37 cellular contexts compared by ENCODE assay signal in the genomic region with DNA sequence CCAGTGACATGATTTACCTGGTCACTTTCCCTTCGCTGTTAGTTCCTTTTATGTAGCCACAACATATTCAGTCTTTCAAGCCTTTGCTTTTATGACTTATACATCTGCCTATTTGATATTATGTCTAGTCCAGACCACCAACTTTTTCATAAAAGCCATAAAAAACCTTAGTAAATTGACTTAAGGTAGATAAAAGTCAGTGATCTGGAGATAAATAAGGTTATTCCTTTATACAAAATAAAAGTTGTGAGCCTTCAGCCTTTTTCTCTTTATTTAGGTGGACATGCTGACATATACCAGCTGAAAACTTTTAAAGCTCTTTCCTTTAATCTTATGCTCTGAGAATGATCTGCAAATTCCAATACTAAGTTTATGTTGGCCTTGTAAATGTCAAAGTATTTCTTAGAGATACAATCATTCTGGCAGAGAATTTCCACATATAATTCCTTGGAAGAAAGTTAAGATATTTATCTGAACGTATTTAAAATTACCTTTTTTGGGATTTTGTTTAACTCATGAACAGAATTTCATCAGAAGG.
"Had no signal": no experiment of that assay in that cellular context is flagged by ENCODE, and none has a peak within 500 bp of the region (broad histone marks: within the 10 kb centered on the region; RNA-seq: fewer than 3 reads in every experiment).

No MANE protein-coding gene starts in this region.

- H3K27me3 ChIP-seq: adrenal gland, ascending aorta, body of pancreas, brain microvascular endothelial cell, breast epithelium, cardiac muscle cell had no signal

- H3K27me3 Mint-ChIP-seq: activated naive CD4-positive, alpha-beta T cell treated with anti-CD3 and anti-CD28 coated beads, Interleukin-2, amount 10 ng/mL, durations not matched to agents 7 days and 5 days; activated naive CD4-positive, alpha-beta T cell treated with anti-CD3 and anti-CD28 coated beads, Interleukin-2, amount 50 U/mL, for 24 hours; activated naive CD8-positive, alpha-beta T cell; activated naive CD8-positive, alpha-beta T cell treated with anti-CD3 and anti-CD28 coated beads for 36 hours; activated naive CD8-positive, alpha-beta T cell treated with anti-CD3 and anti-CD28 coated beads, Interleukin-2, amount 10 ng/mL, durations not matched to agents 7 days and 5 days; activated naive CD8-positive, alpha-beta T cell treated with anti-CD3 and anti-CD28 coated beads, Interleukin-2, amount 50 U/mL, for 24 hours; activated T-cell treated with anti-CD3 and anti-CD28 coated beads, Interleukin-2, amount 50 U/mL, for 24 hours; activated T-helper 17 cell treated with anti-CD3 and anti-CD28 coated beads, Interleukin-2, amount 50 U/mL, for 72 hours; central memory CD8-positive, alpha-beta T cell had no signal

- DNase-seq: activated effector memory CD4-positive, alpha-beta T cell treated with anti-CD3 and anti-CD28 coated beads, Interleukin-2, amount 50 U/mL, for 16 hours; activated effector memory CD4-positive, alpha-beta T cell treated with Interleukin-2 at 50 U/mL for 16 hours; activated gamma-delta T cell; activated gamma-delta T cell treated with Interleukin-2 at 50 U/mL for 16 hours; activated naive CD4-positive, alpha-beta T cell; activated naive CD4-positive, alpha-beta T cell treated with anti-CD3 and anti-CD28 coated beads for 36 hours; activated naive CD4-positive, alpha-beta T cell treated with anti-CD3 and anti-CD28 coated beads, Interleukin-2, amount 10 ng/mL, durations not matched to agents 7 days and 5 days; activated naive CD4-positive, alpha-beta T cell treated with anti-CD3 and anti-CD28 coated beads, Interleukin-2, amount 50 U/mL, for 16 hours; activated naive CD4-positive, alpha-beta T cell treated with Interleukin-2 at 50 U/mL for 16 hours; activated naive CD8-positive, alpha-beta T cell treated with anti-CD3 and anti-CD28 coated beads for 36 hours; activated naive CD8-positive, alpha-beta T cell treated with anti-CD3 and anti-CD28 coated beads, Interleukin-2, amount 10 ng/mL, durations not matched to agents 7 days and 5 days; activated naive CD8-positive, alpha-beta T cell treated with anti-CD3 and anti-CD28 coated beads, Interleukin-2, amount 50 U/mL, for 24 hours; activated T-cell treated with anti-CD3 and anti-CD28 coated beads, Interleukin-2, amount 50 U/mL, for 24 hours; activated T-cell treated with anti-CD3 and anti-CD28 coated beads, Interleukin-2, amount 50 U/mL, for 4 hours; activated T-cell treated with anti-CD3 and anti-CD28 coated beads, Interleukin-2, amount 50 U/mL, for 48 hours; activated T-cell treated with anti-CD3 and anti-CD28 coated beads, Interleukin-2, amount 50 U/mL, for 72 hours; adrenal gland; amniotic stem cell; amygdala; anterior cingulate cortex; aorta; body of pancreas; brain microvascular endothelial cell; caudate nucleus; central memory CD4-positive, alpha-beta T cell; cerebellar nuclear complex had no signal

- H3K27ac ChIP-seq: adrenal gland, ascending aorta, body of pancreas, brain microvascular endothelial cell, breast epithelium, cardiac muscle cell had no signal

- H3K4me3 Mint-ChIP-seq: activated naive CD4-positive, alpha-beta T cell treated with anti-CD3 and anti-CD28 coated beads for 36 hours; activated naive CD4-positive, alpha-beta T cell treated with anti-CD3 and anti-CD28 coated beads, Interleukin-2, amount 10 ng/mL, durations not matched to agents 7 days and 5 days; activated naive CD4-positive, alpha-beta T cell treated with anti-CD3 and anti-CD28 coated beads, Interleukin-2, amount 50 U/mL, for 24 hours; activated naive CD8-positive, alpha-beta T cell; activated naive CD8-positive, alpha-beta T cell treated with anti-CD3 and anti-CD28 coated beads for 36 hours; activated naive CD8-positive, alpha-beta T cell treated with anti-CD3 and anti-CD28 coated beads, Interleukin-2, amount 10 ng/mL, durations not matched to agents 7 days and 5 days; activated naive CD8-positive, alpha-beta T cell treated with anti-CD3 and anti-CD28 coated beads, Interleukin-2, amount 50 U/mL, for 24 hours; activated T-cell treated with anti-CD3 and anti-CD28 coated beads, Interleukin-2, amount 50 U/mL, for 24 hours; activated T-cell treated with anti-CD3 and anti-CD28 coated beads, Interleukin-2, amount 50 U/mL, for 4 hours; activated T-cell treated with anti-CD3 and anti-CD28 coated beads, Interleukin-2, amount 50 U/mL, for 72 hours; activated T-helper 1 cell treated with anti-CD3 and anti-CD28 coated beads, Interleukin-12 subunit alpha, Interleukin-12 subunit beta, Interleukin-2, Interleukin-4 antibody, amounts not matched to agents 30 ng/mL and 10 ng/mL and 1 ng/mL, durations not matched to agents 14 hours and 24 hours and 36 hours; activated T-helper 17 cell treated with anti-CD3 and anti-CD28 coated beads, Interleukin-2, amount 50 U/mL, for 72 hours; brain; central memory CD8-positive, alpha-beta T cell had no signal

- ATAC-seq: activated naive CD4-positive, alpha-beta T cell treated with anti-CD3 and anti-CD28 coated beads, Interleukin-2, amount 50 U/mL, for 72 hours; activated naive CD8-positive, alpha-beta T cell treated with anti-CD3 and anti-CD28 coated beads, Interleukin-2, amount 50 U/mL, for 24 hours; activated T-cell treated with anti-CD3 and anti-CD28 coated beads, Interleukin-2, amount 50 U/mL, for 4 hours; activated T-cell treated with anti-CD3 and anti-CD28 coated beads, Interleukin-2, amount 50 U/mL, for 72 hours; activated T-helper 17 cell treated with anti-CD3 and anti-CD28 coated beads, Interleukin-2, amount 50 U/mL, for 72 hours; body of pancreas had no signal

- H3K9me3 ChIP-seq: adrenal gland, ascending aorta, body of pancreas, breast epithelium had no signal

- H3K4me1 ChIP-seq: adrenal gland, ascending aorta, body of pancreas, breast epithelium had no signal

- H3K9me3 Mint-ChIP-seq: activated naive CD4-positive, alpha-beta T cell treated with anti-CD3 and anti-CD28 coated beads, Interleukin-2, amount 50 U/mL, for 24 hours; activated naive CD8-positive, alpha-beta T cell treated with anti-CD3 and anti-CD28 coated beads for 36 hours; activated T-cell treated with anti-CD3 and anti-CD28 coated beads, Interleukin-2, amount 50 U/mL, for 4 hours; activated T-cell treated with anti-CD3 and anti-CD28 coated beads, Interleukin-2, amount 50 U/mL, for 72 hours; brain had no signal

- H3K36me3 Mint-ChIP-seq: activated naive CD4-positive, alpha-beta T cell treated with anti-CD3 and anti-CD28 coated beads, Interleukin-2, amount 10 ng/mL, durations not matched to agents 7 days and 5 days; activated naive CD4-positive, alpha-beta T cell treated with anti-CD3 and anti-CD28 coated beads, Interleukin-2, amount 50 U/mL, for 24 hours; activated naive CD4-positive, alpha-beta T cell treated with anti-CD3 and anti-CD28 coated beads, Interleukin-2, amount 50 U/mL, for 72 hours; activated naive CD8-positive, alpha-beta T cell; activated naive CD8-positive, alpha-beta T cell treated with anti-CD3 and anti-CD28 coated beads for 36 hours; activated naive CD8-positive, alpha-beta T cell treated with anti-CD3 and anti-CD28 coated beads, Interleukin-2, amount 10 ng/mL, durations not matched to agents 7 days and 5 days; brain had no signal

- H3K4me1 Mint-ChIP-seq: activated naive CD4-positive, alpha-beta T cell treated with anti-CD3 and anti-CD28 coated beads, Interleukin-2, amount 10 ng/mL, durations not matched to agents 7 days and 5 days; activated naive CD4-positive, alpha-beta T cell treated with anti-CD3 and anti-CD28 coated beads, Interleukin-2, amount 50 U/mL, for 24 hours; activated naive CD8-positive, alpha-beta T cell treated with anti-CD3 and anti-CD28 coated beads for 36 hours; activated naive CD8-positive, alpha-beta T cell treated with anti-CD3 and anti-CD28 coated beads, Interleukin-2, amount 10 ng/mL, durations not matched to agents 7 days and 5 days; activated naive CD8-positive, alpha-beta T cell treated with anti-CD3 and anti-CD28 coated beads, Interleukin-2, amount 50 U/mL, for 24 hours; activated T-helper 17 cell treated with anti-CD3 and anti-CD28 coated beads, Interleukin-2, amount 50 U/mL, for 72 hours; brain; central memory CD8-positive, alpha-beta T cell had no signal

- H3K4me3 ChIP-seq: adrenal gland, ascending aorta, body of pancreas, breast epithelium, cardiac muscle cell had no signal

- H3K36me3 ChIP-seq: adrenal gland, ascending aorta, brain microvascular endothelial cell, breast epithelium, cardiac muscle cell had no signal

- H3K27ac Mint-ChIP-seq: activated naive CD4-positive, alpha-beta T cell treated with anti-CD3 and anti-CD28 coated beads for 36 hours; activated naive CD4-positive, alpha-beta T cell treated with anti-CD3 and anti-CD28 coated beads, Interleukin-2, amount 10 ng/mL, durations not matched to agents 7 days and 5 days; activated naive CD4-positive, alpha-beta T cell treated with anti-CD3 and anti-CD28 coated beads, Interleukin-2, amount 50 U/mL, for 24 hours; activated naive CD4-positive, alpha-beta T cell treated with anti-CD3 and anti-CD28 coated beads, Interleukin-2, amount 50 U/mL, for 72 hours; activated naive CD8-positive, alpha-beta T cell; activated naive CD8-positive, alpha-beta T cell treated with anti-CD3 and anti-CD28 coated beads for 36 hours; activated naive CD8-positive, alpha-beta T cell treated with anti-CD3 and anti-CD28 coated beads, Interleukin-2, amount 10 ng/mL, durations not matched to agents 7 days and 5 days; activated naive CD8-positive, alpha-beta T cell treated with anti-CD3 and anti-CD28 coated beads, Interleukin-2, amount 50 U/mL, for 24 hours; activated T-cell treated with anti-CD3 and anti-CD28 coated beads, Interleukin-2, amount 50 U/mL, for 24 hours; activated T-cell treated with anti-CD3 and anti-CD28 coated beads, Interleukin-2, amount 50 U/mL, for 72 hours; activated T-helper 1 cell treated with anti-CD3 and anti-CD28 coated beads, Interleukin-12 subunit alpha, Interleukin-12 subunit beta, Interleukin-2, Interleukin-4 antibody, amounts not matched to agents 30 ng/mL and 10 ng/mL and 1 ng/mL, durations not matched to agents 14 hours and 24 hours and 36 hours; activated T-helper 17 cell treated with anti-CD3 and anti-CD28 coated beads, Interleukin-2, amount 50 U/mL, for 72 hours; activated T-helper 2 cell treated with anti-CD3 and anti-CD28 coated beads, Interferon-gamma antibody, Interleukin-2, Interleukin-4, amounts not matched to agents 10 μg/mL and 5 μg/mL and 100 μg/mL, durations not matched to agents 14 hours and 24 hours and 36 hours; brain had no signal
